ENCODE assay signal across 10 cellular contexts in genomic region chr4:99534699-99535098, GRCh38. TPM values are rescaled to one million over a fixed set of nuclear protein-coding genes. Genes with fewer than 3 reads are reported as not detected.
"Had no signal": no experiment of that assay in that cellular context is flagged by ENCODE, and none has a peak within 500 bp of the region (broad histone marks: within the 10 kb centered on the region; RNA-seq: fewer than 3 reads in every experiment).

No MANE protein-coding gene starts in this region.

RNA-seq across cellular contexts. Expression of gene C4orf17, which starts 23.9 kb away (rescaled TPM):
- total RNA-seq: OCI-LY7, PC-3, PC-9, Peyer's patch, Right ventricle myocardium superior, RPMI7951, SJCRH30, SJSA1, SK-MEL-5 had no signal
- polyA plus RNA-seq: SK-N-SH had no signal

RNA-seq across cellular contexts. Expression of gene MTTP, which starts 39.9 kb away (rescaled TPM):
- total RNA-seq: PC-9 had no signal
- polyA plus RNA-seq: SK-N-SH had no signal
